In genomic region chr11:34792814-34793241, GRCh38 we compare ENCODE assay signal across 15 cellular contexts.
A peak's percentile ranks its signal among the peaks of the same experiment; 100 is the strongest.
DNase-seq lines count a peak whose midpoint lies in the region; ATAC-seq, FAIRE-seq and TF ChIP-seq lines count a peak whose summit lies in the region.
"Had no signal": no experiment of that assay in that cellular context is flagged by ENCODE, and none has a peak within 500 bp of the region (broad histone marks: within the 10 kb centered on the region; RNA-seq: fewer than 3 reads in every experiment).

No MANE protein-coding gene starts in this region.

- no peak overlapping the region for H3K14ac ChIP-seq in neuronal stem cell (ENCODE audit: low read length)

- peak; percentile 40 for DNase-seq in Ammon's horn (ENCODE audit: low spot score)
- DNase-seq in NCI-H2029 (lab: John Stamatoyannopoulos, UW) = peak; percentile 9
- DNase-seq in fibroblast of mammary gland (ENCODE audit: low read depth) = peak; percentile 19
- DNase-seq in neuronal stem cell (ENCODE audit: low spot score) = no peak
- DNase-seq in D721Med (ENCODE audit: insufficient read length, low spot score) = no peak
- no peak for DNase-seq in AG20443 (ENCODE audit: low spot score)
- DNase-seq: activated effector memory CD4-positive, alpha-beta T cell treated with Interleukin-2 at 50 U/mL for 16 hours; DMS 273 treated with DMSO at 0.1 percent for 48 hours; NCI-H82; SHP77 treated with DMSO at 0.1 percent for 48 hours; stimulated activated CD8-positive, alpha-beta memory T cell treated with anti-CD3 and anti-CD28 coated beads, Interleukin-4, amount 100 ng/mL, for 48 hours had no signal

- no peak for TF ChIP-seq CTCF in fibroblast of mammary gland (conservative IDR thresholded peaks at IDR 0.05; ENCODE audit: control insufficient read depth, insufficient read depth, low read depth, low read length)
- TF ChIP-seq CTCF in D721Med (IDR thresholded peaks at IDR 0.05; ENCODE audit: insufficient read depth, missing control alignments) = no peak

- H3K9ac ChIP-seq in neuronal stem cell (ENCODE audit: low read depth, low read length, poor library complexity) = no peak overlapping the region

- no peak overlapping the region for H2AFZ ChIP-seq in neuronal stem cell (ENCODE audit: low read length)

- no peaks in the 10 kb centered on the region for H3K27me3 ChIP-seq in neuronal stem cell (ENCODE audit: control insufficient read depth in 3 of 3, insufficient read depth in 3 of 3, low read depth in 1 of 3, low read length in 3 of 3)

- ATAC-seq in HG02623 (IDR thresholded peaks at IDR 0.05; ENCODE audit: unreplicated experiment) (no peak), GM21529 (IDR thresholded peaks at IDR 0.05; ENCODE audit: unreplicated experiment) (no peak)

- no peak overlapping the region for H2BK5ac ChIP-seq in neuronal stem cell (ENCODE audit: low read length)

- no peak overlapping the region for H2BK15ac ChIP-seq in neuronal stem cell (ENCODE audit: low read length)

- H3K4me2 ChIP-seq in neuronal stem cell (ENCODE audit: insufficient read depth, low read length, poor library complexity, severe bottlenecking) = no peak overlapping the region

- no peak overlapping the region for H3K4me3 ChIP-seq in fibroblast of mammary gland (ENCODE audit: control insufficient read depth, low read depth, low read length)
- no peak overlapping the region for H3K4me3 ChIP-seq in neuronal stem cell (ENCODE audit: low read length in 2 of 2)

- H2BK12ac ChIP-seq in neuronal stem cell (ENCODE audit: low read length) = no peak overlapping the region

- no peaks in the 10 kb centered on the region for H3K79me1 ChIP-seq in neuronal stem cell (ENCODE audit: low read depth, low read length)

- no peak overlapping the region for H2BK120ac ChIP-seq in neuronal stem cell (ENCODE audit: low read depth, low read length)

- no peak overlapping the region for H2AK5ac ChIP-seq in neuronal stem cell (ENCODE audit: low read depth, low read length)

- no peak overlapping the region for H3K18ac ChIP-seq in neuronal stem cell (ENCODE audit: low read length)

- WGBS in neuronal stem cell (ENCODE audit: extremely low coverage in 2 of 2, insufficient read length in 2 of 2, insufficient replicate concordance in 1 of 2), 2 donors = no CpG with 5 or more reads among the region's 4 CpGs

- FAIRE-seq in D721Med (lab: Jason Lieb, UNC) = no peak
- FAIRE-seq: bronchial epithelial cell, TTC549 had no signal

- peaks cover 5 to 9% of the 10 kb centered on the region in 2 donors for H3K9me3 ChIP-seq in neuronal stem cell (replicated peaks in 1 of 2; ENCODE audit: control insufficient read depth in 2 of 2, insufficient read depth in 1 of 2, low read depth in 1 of 2, low read length in 2 of 2)

- no peak overlapping the region for H3K23ac ChIP-seq in neuronal stem cell (ENCODE audit: low read depth, low read length, poor library complexity)

- H3K4ac ChIP-seq in neuronal stem cell (ENCODE audit: low read length) = no peak overlapping the region

- no peak overlapping the region for H4K91ac ChIP-seq in neuronal stem cell (ENCODE audit: low read depth, low read length, poor library complexity)

- peaks cover 2 to 14% of the 10 kb centered on the region in 2 donors for H3K4me1 ChIP-seq in neuronal stem cell (ENCODE audit: control insufficient read depth in 2 of 2, insufficient read depth in 1 of 2, low read depth in 1 of 2, low read length in 2 of 2)

- peak overlapping the region; percentile 53 for H3K27ac ChIP-seq in neuronal stem cell (replicated peaks; ENCODE audit: low read length)

- H3K36me3 ChIP-seq in neuronal stem cell (replicated peaks in 1 of 2; ENCODE audit: control insufficient read depth in 2 of 2, insufficient read depth in 2 of 2, low read length in 2 of 2) = no peaks in the 10 kb centered on the region

- H4K8ac ChIP-seq in neuronal stem cell (ENCODE audit: low read depth, low read length) = no peak overlapping the region

Comparison
In these comparisons a context has a peak if more than half of its experiments do, and no peak if none do; other contexts are left out.
1. DNase-seq: peak in Ammon's horn (single experiment), NCI-H2029 (single experiment) and fibroblast of mammary gland (single experiment); none in neuronal stem cell (single experiment), D721Med (single experiment) and AG20443 (single experiment).